8 cellular contexts compared by ENCODE assay signal in genomic region chr18:23237524-23238151, GRCh38.
DNase-seq lines count a peak whose midpoint lies in the region; ATAC-seq and TF ChIP-seq lines count a peak whose summit lies in the region.

No MANE protein-coding gene starts in this region.

- peak; percentile 49 for ATAC-seq in GM18861 (IDR thresholded peaks at IDR 0.05; ENCODE audit: unreplicated experiment)
- ATAC-seq in HG02852 (IDR thresholded peaks at IDR 0.05; ENCODE audit: unreplicated experiment): peak; percentile 58
- ATAC-seq in stimulated activated naive B cell treated with anti-CD40 and anti-IgM and Interleukin-4, amounts not matched to agents 10 μg/mL and 1 μg/mL and 100 μg/mL, for 72 hours (replicated peaks): peak; percentile 78 to 79

- peak overlapping the region; percentile 83 for H3K27ac Mint-ChIP-seq in T-helper 1 cell treated with Interleukin-12 subunit alpha and Interleukin-12 subunit beta and Interleukin-4 antibody, amounts not matched to agents 30 μg/mL and 1 μg/mL, for 36 hours
- H3K27ac Mint-ChIP-seq in stimulated activated naive B cell treated with anti-CD40 and anti-IgM and Interleukin-4, amounts not matched to agents 10 μg/mL and 1 μg/mL and 100 μg/mL, for 72 hours: peak overlapping the region; percentile 87

- H3K4me3 Mint-ChIP-seq in T-helper 1 cell treated with Interleukin-12 subunit alpha and Interleukin-12 subunit beta and Interleukin-4 antibody, amounts not matched to agents 30 μg/mL and 1 μg/mL, for 36 hours: peak overlapping the region; percentile 77
- H3K4me3 Mint-ChIP-seq in stimulated activated naive B cell treated with anti-CD40 and anti-IgM and Interleukin-4, amounts not matched to agents 10 μg/mL and 1 μg/mL and 100 μg/mL, for 72 hours: peak overlapping the region; percentile 61 to 74

- DNase-seq in coronary artery (ENCODE audit: low spot score): peak; percentile 89
- peak; percentile 55 for DNase-seq in medulla oblongata (ENCODE audit: extremely low spot score)
- DNase-seq in stimulated activated naive B cell treated with anti-CD40 and anti-IgM and Interleukin-4, amounts not matched to agents 10 μg/mL and 1 μg/mL and 100 μg/mL, for 72 hours: peak; percentile 46
- no peak for DNase-seq in DMS 273 treated with DMSO at 0.1 percent for 48 hours (lab: John Stamatoyannopoulos, UW)
- DNase-seq in NCI-H1105 (lab: John Stamatoyannopoulos, UW): no peak

- no peak for TF ChIP-seq CTCF in coronary artery (IDR thresholded peaks at IDR 0.05)

- H3K4me1 Mint-ChIP-seq in T-helper 1 cell treated with Interleukin-12 subunit alpha and Interleukin-12 subunit beta and Interleukin-4 antibody, amounts not matched to agents 30 μg/mL and 1 μg/mL, for 36 hours (ENCODE audit: low read depth): peaks cover 30% of the 10 kb centered on the region
- peaks cover 19 to 48% of the 10 kb centered on the region in 2 donors for H3K4me1 Mint-ChIP-seq in stimulated activated naive B cell treated with anti-CD40 and anti-IgM and Interleukin-4, amounts not matched to agents 10 μg/mL and 1 μg/mL and 100 μg/mL, for 72 hours

- H3K9me3 Mint-ChIP-seq in T-helper 1 cell treated with Interleukin-12 subunit alpha and Interleukin-12 subunit beta and Interleukin-4 antibody, amounts not matched to agents 30 μg/mL and 1 μg/mL, for 36 hours: no peaks in the 10 kb centered on the region
- H3K9me3 Mint-ChIP-seq in stimulated activated naive B cell treated with anti-CD40 and anti-IgM and Interleukin-4, amounts not matched to agents 10 μg/mL and 1 μg/mL and 100 μg/mL, for 72 hours: no peaks in the 10 kb centered on the region

- peak overlapping the region; percentile 79 to 92 for H3K27ac ChIP-seq in coronary artery

- peak overlapping the region; percentile 65 for H3K4me3 ChIP-seq in coronary artery

- peaks cover 2% of the 10 kb centered on the region for H3K36me3 Mint-ChIP-seq in T-helper 1 cell treated with Interleukin-12 subunit alpha and Interleukin-12 subunit beta and Interleukin-4 antibody, amounts not matched to agents 30 μg/mL and 1 μg/mL, for 36 hours (ENCODE audit: low read depth)
- H3K36me3 Mint-ChIP-seq in stimulated activated naive B cell treated with anti-CD40 and anti-IgM and Interleukin-4, amounts not matched to agents 10 μg/mL and 1 μg/mL and 100 μg/mL, for 72 hours: peaks cover 10 to 24% of the 10 kb centered on the region in 2 donors

- no peaks in the 10 kb centered on the region for H3K27me3 Mint-ChIP-seq in T-helper 1 cell treated with Interleukin-12 subunit alpha and Interleukin-12 subunit beta and Interleukin-4 antibody, amounts not matched to agents 30 μg/mL and 1 μg/mL, for 36 hours (ENCODE audit: low read depth)
- H3K27me3 Mint-ChIP-seq in stimulated activated naive B cell treated with anti-CD40 and anti-IgM and Interleukin-4, amounts not matched to agents 10 μg/mL and 1 μg/mL and 100 μg/mL, for 72 hours: no peaks in the 10 kb centered on the region

Comparison
In these comparisons a context has a peak if more than half of its experiments do, and no peak if none do; other contexts are left out.
1. DNase-seq: peak in coronary artery (single experiment), medulla oblongata (single experiment) and stimulated activated naive B cell treated with anti-CD40 and anti-IgM and Interleukin-4, amounts not matched to agents 10 μg/mL and 1 μg/mL and 100 μg/mL, for 72 hours (single experiment); none in DMS 273 treated with DMSO at 0.1 percent for 48 hours (single experiment) and NCI-H1105 (single experiment).
2. Peak in every context shown above with its lines, with median percentiles within 50 percentile points of each other: ATAC-seq.